1 cellular context compared by ENCODE assay signal in the genomic region with DNA sequence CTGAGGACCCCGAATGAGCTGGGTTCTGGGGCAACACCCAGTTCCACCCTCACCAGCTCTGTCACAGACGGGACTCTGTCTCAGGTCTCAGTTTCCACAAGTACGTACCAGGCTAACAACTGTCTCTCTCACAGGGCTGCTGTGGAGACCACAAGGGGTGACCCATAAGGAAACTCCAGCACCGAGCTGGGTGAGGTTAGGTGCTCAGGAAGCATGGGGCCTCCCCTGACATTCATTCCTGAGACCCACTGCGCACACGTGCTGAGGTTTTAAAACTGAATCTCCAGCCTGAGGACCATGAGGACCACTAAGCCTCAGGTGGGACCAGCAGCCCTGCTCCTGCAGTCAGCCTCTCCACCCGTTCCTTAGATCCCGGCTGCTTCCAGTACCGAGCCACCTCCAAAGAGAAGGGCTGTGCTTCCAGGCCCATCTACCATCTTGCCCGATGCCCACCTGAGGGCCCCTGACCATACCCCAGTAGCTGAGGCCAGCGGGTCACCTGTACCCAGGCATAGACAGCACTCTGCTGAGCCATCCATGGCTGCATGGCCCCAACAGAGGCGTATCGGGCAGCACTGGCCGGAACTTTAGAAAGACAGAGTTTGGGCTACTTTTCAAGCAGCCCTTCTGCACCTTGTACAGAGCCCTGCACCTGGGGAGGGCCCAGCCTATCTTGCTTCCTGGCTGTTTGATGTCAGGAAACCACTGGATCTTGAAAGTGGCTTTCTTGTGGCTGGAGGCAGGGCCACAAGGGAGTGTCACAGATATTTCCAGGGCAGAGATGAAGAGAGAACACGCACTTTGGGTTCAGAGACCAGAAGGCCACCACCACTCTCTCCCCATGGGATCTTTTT.
TF ChIP-seq lines count a peak whose summit lies in the region.

No MANE protein-coding gene starts in this region.

TF ChIP-seq in SK-N-SH treated with all-trans-retinoic acid at 6 μM for 48 hours, 23 proteins besides CTCF, POLR2A, EP300 and RAD21 (continued from another document):
- TF ChIP-seq, protein P1, sequence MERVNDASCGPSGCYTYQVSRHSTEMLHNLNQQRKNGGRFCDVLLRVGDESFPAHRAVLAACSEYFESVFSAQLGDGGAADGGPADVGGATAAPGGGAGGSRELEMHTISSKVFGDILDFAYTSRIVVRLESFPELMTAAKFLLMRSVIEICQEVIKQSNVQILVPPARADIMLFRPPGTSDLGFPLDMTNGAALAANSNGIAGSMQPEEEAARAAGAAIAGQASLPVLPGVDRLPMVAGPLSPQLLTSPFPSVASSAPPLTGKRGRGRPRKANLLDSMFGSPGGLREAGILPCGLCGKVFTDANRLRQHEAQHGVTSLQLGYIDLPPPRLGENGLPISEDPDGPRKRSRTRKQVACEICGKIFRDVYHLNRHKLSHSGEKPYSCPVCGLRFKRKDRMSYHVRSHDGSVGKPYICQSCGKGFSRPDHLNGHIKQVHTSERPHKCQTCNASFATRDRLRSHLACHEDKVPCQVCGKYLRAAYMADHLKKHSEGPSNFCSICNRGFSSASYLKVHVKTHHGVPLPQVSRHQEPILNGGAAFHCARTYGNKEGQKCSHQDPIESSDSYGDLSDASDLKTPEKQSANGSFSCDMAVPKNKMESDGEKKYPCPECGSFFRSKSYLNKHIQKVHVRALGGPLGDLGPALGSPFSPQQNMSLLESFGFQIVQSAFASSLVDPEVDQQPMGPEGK (CRISPR knock-in tag; IDR thresholded peaks at IDR 0.05; ENCODE audit: borderline replicate concordance), result no peak
